ENCODE assay signal across 32 cellular contexts in genomic region chr7:40655426-40655825, GRCh38.
"Had no signal": no experiment of that assay in that cellular context is flagged by ENCODE, and none has a peak within 500 bp of the region (broad histone marks: within the 10 kb centered on the region; RNA-seq: fewer than 3 reads in every experiment).

No MANE protein-coding gene starts in this region.

- H3K27ac ChIP-seq: adrenal gland, ascending aorta, body of pancreas, brain microvascular endothelial cell, breast epithelium, cardiac muscle cell had no signal

- ATAC-seq: activated naive CD4-positive, alpha-beta T cell treated with anti-CD3 and anti-CD28 coated beads, Interleukin-2, amount 50 U/mL, for 72 hours; activated naive CD8-positive, alpha-beta T cell treated with anti-CD3 and anti-CD28 coated beads, Interleukin-2, amount 50 U/mL, for 24 hours; activated T-cell treated with anti-CD3 and anti-CD28 coated beads, Interleukin-2, amount 50 U/mL, for 4 hours; activated T-cell treated with anti-CD3 and anti-CD28 coated beads, Interleukin-2, amount 50 U/mL, for 72 hours; activated T-helper 17 cell treated with anti-CD3 and anti-CD28 coated beads, Interleukin-2, amount 50 U/mL, for 72 hours; body of pancreas had no signal

- H3K4me3 ChIP-seq: adrenal gland, ascending aorta, body of pancreas, breast epithelium, cardiac muscle cell had no signal

- H3K4me1 ChIP-seq: body of pancreas, breast epithelium had no signal

- H3K9me3 ChIP-seq: adrenal gland, ascending aorta, body of pancreas, breast epithelium had no signal

- H3K36me3 ChIP-seq: adrenal gland, ascending aorta, brain microvascular endothelial cell, breast epithelium, cardiac muscle cell had no signal

- DNase-seq: activated effector memory CD4-positive, alpha-beta T cell treated with anti-CD3 and anti-CD28 coated beads, Interleukin-2, amount 50 U/mL, for 16 hours; activated effector memory CD4-positive, alpha-beta T cell treated with Interleukin-2 at 50 U/mL for 16 hours; activated gamma-delta T cell; activated gamma-delta T cell treated with Interleukin-2 at 50 U/mL for 16 hours; activated naive CD4-positive, alpha-beta T cell; activated naive CD4-positive, alpha-beta T cell treated with anti-CD3 and anti-CD28 coated beads for 36 hours; activated naive CD4-positive, alpha-beta T cell treated with anti-CD3 and anti-CD28 coated beads, Interleukin-2, amount 10 ng/mL, durations not matched to agents 7 days and 5 days; activated naive CD4-positive, alpha-beta T cell treated with anti-CD3 and anti-CD28 coated beads, Interleukin-2, amount 50 U/mL, for 16 hours; activated naive CD4-positive, alpha-beta T cell treated with Interleukin-2 at 50 U/mL for 16 hours; activated naive CD8-positive, alpha-beta T cell treated with anti-CD3 and anti-CD28 coated beads for 36 hours; activated naive CD8-positive, alpha-beta T cell treated with anti-CD3 and anti-CD28 coated beads, Interleukin-2, amount 10 ng/mL, durations not matched to agents 7 days and 5 days; activated naive CD8-positive, alpha-beta T cell treated with anti-CD3 and anti-CD28 coated beads, Interleukin-2, amount 50 U/mL, for 24 hours; activated T-cell treated with anti-CD3 and anti-CD28 coated beads, Interleukin-2, amount 50 U/mL, for 1 hour; activated T-cell treated with anti-CD3 and anti-CD28 coated beads, Interleukin-2, amount 50 U/mL, for 24 hours; activated T-cell treated with anti-CD3 and anti-CD28 coated beads, Interleukin-2, amount 50 U/mL, for 4 hours; activated T-cell treated with anti-CD3 and anti-CD28 coated beads, Interleukin-2, amount 50 U/mL, for 48 hours; activated T-cell treated with anti-CD3 and anti-CD28 coated beads, Interleukin-2, amount 50 U/mL, for 72 hours; amniotic stem cell; amygdala; anterior cingulate cortex; aorta; body of pancreas; brain microvascular endothelial cell; caudate nucleus; central memory CD4-positive, alpha-beta T cell; cerebellar nuclear complex had no signal

- H3K27me3 ChIP-seq: adrenal gland, ascending aorta, body of pancreas, brain microvascular endothelial cell, breast epithelium, cardiac muscle cell had no signal
